25 cellular contexts compared by ENCODE assay signal in genomic region chr10:34171957-34172527, GRCh38.
A peak's percentile ranks its signal among the peaks of the same experiment; 100 is the strongest.
DNase-seq lines count a peak whose midpoint lies in the region; ATAC-seq, FAIRE-seq and TF ChIP-seq lines count a peak whose summit lies in the region.
"Had no signal": no experiment of that assay in that cellular context is flagged by ENCODE, and none has a peak within 500 bp of the region (broad histone marks: within the 10 kb centered on the region; RNA-seq: fewer than 3 reads in every experiment).

No MANE protein-coding gene starts in this region.

- no peaks in the 10 kb centered on the region for H3K9me3 Mint-ChIP-seq in HFFc6
- H3K9me3 Mint-ChIP-seq in activated T-helper 17 cell treated with anti-CD3 and anti-CD28 coated beads, Interleukin-2, amount 50 U/mL, for 72 hours = peaks cover 4% of the 10 kb centered on the region
- H3K9me3 Mint-ChIP-seq: stimulated activated effector memory CD8-positive, alpha-beta T cell treated with anti-CD3 and anti-CD28 coated beads, Interleukin-12 subunit alpha, Interleukin-12 subunit beta, amount 100 ng/mL, for 72 hours had no signal

- no peak overlapping the region for H3K27ac Mint-ChIP-seq in HFFc6
- H3K27ac Mint-ChIP-seq in activated T-helper 17 cell treated with anti-CD3 and anti-CD28 coated beads, Interleukin-2, amount 50 U/mL, for 72 hours = no peak overlapping the region
- H3K27ac Mint-ChIP-seq: activated CD4-positive, alpha-beta memory T cell treated with anti-CD3 and anti-CD28 coated beads, Interleukin-2, amount 10 ng/mL, durations not matched to agents 7 days and 5 days; B cell; neural progenitor cell; stimulated activated effector memory CD8-positive, alpha-beta T cell treated with anti-CD3 and anti-CD28 coated beads, Interleukin-12 subunit alpha, Interleukin-12 subunit beta, amount 100 ng/mL, for 72 hours had no signal

- H3K4me3 Mint-ChIP-seq in HFFc6 = no peak overlapping the region; the same call in 1 of the 2 replicates
- H3K4me3 Mint-ChIP-seq in activated T-helper 17 cell treated with anti-CD3 and anti-CD28 coated beads, Interleukin-2, amount 50 U/mL, for 72 hours = no peak overlapping the region
- H3K4me3 Mint-ChIP-seq: activated CD4-positive, alpha-beta memory T cell treated with anti-CD3 and anti-CD28 coated beads, Interleukin-2, amount 10 ng/mL, durations not matched to agents 7 days and 5 days; B cell; neural progenitor cell; stimulated activated effector memory CD8-positive, alpha-beta T cell treated with anti-CD3 and anti-CD28 coated beads, Interleukin-12 subunit alpha, Interleukin-12 subunit beta, amount 100 ng/mL, for 72 hours had no signal

- H3K36me3 Mint-ChIP-seq in HFFc6 (ENCODE audit: low read depth) = no peaks in the 10 kb centered on the region
- H3K36me3 Mint-ChIP-seq in activated T-helper 17 cell treated with anti-CD3 and anti-CD28 coated beads, Interleukin-2, amount 50 U/mL, for 72 hours (ENCODE audit: low read depth) = no peaks in the 10 kb centered on the region
- H3K36me3 Mint-ChIP-seq: stimulated activated effector memory CD8-positive, alpha-beta T cell treated with anti-CD3 and anti-CD28 coated beads, Interleukin-12 subunit alpha, Interleukin-12 subunit beta, amount 100 ng/mL, for 72 hours had no signal

- no peaks in the 10 kb centered on the region for H3K36me3 ChIP-seq in esophagus muscularis mucosa
- H3K36me3 ChIP-seq: cardiac muscle cell, MG63, neural progenitor cell had no signal

- H3K4me3 ChIP-seq in AG10803 (ENCODE audit: low read length) = no peak overlapping the region
- no peak overlapping the region for H3K4me3 ChIP-seq in cardiac fibroblast (replicated peaks in 1 of 2; ENCODE audit: low read depth in 2 of 2, low read length in 2 of 2)
- no peak overlapping the region for H3K4me3 ChIP-seq in esophagus muscularis mucosa
- H3K4me3 ChIP-seq: cardiac muscle cell, lung, MG63, neural progenitor cell, skin epidermis, testis had no signal

- peaks cover 0 to 24% (median 2%) of the 10 kb centered on the region in 4 donors for H3K4me1 ChIP-seq in esophagus muscularis mucosa
- H3K4me1 ChIP-seq: testis had no signal

- WGBS in esophagus muscularis mucosa = 64% methylated on average over 4 of the region's 4 CpGs

- intact Hi-C loops in esophagus muscularis mucosa (cut with DNase I) = no loop called here

- no peaks in the 10 kb centered on the region for H3K9me3 ChIP-seq in esophagus muscularis mucosa
- H3K9me3 ChIP-seq: MG63, testis had no signal

- ATAC-seq in activated T-helper 17 cell treated with anti-CD3 and anti-CD28 coated beads, Interleukin-2, amount 50 U/mL, for 72 hours (replicated peaks) = no peak
- ATAC-seq: stimulated activated effector memory CD8-positive, alpha-beta T cell treated with anti-CD3 and anti-CD28 coated beads, Interleukin-12 subunit alpha, Interleukin-12 subunit beta, amount 100 ng/mL, for 72 hours had no signal

- H3K27ac ChIP-seq in esophagus muscularis mucosa (replicated peaks in 1 of 4) = no peak overlapping the region
- H3K27ac ChIP-seq: cardiac muscle cell, neural progenitor cell, testis had no signal

- DNase-seq in AG10803 (ENCODE audit: low read depth) (peak; percentile 95), HFFc6 (peak; percentile 60), cardiac fibroblast (ENCODE audit: low read depth in 2 of 2) (peak; percentile 25 to 41), renal cortical epithelial cell (ENCODE audit: low read depth) (peak; percentile 45), OCI-M2 (lab: John Stamatoyannopoulos, UW; ENCODE audit: unreplicated experiment) (no peak), esophagus muscularis mucosa (ENCODE audit: extremely low spot score) (no peak), GM12892 (ENCODE audit: insufficient read length) (no peak)
- DNase-seq: activated CD4-positive, alpha-beta memory T cell treated with anti-CD3 and anti-CD28 coated beads, Interleukin-2, amount 10 ng/mL, durations not matched to agents 7 days and 5 days; activated gamma-delta T cell treated with Interleukin-2 at 50 U/mL for 16 hours; cortex of kidney; foreskin melanocyte; hypothalamus; kidney; MG63; NCI-H1436 treated with DMSO at 0.1 percent for 48 hours; NCI-H526; stimulated activated CD4-positive, alpha-beta T cell treated with anti-CD3 and anti-CD28 coated beads, Interleukin-1b, Interleukin-23, amount 100 ng/mL, for 48 hours; testis had no signal

- H3K27me3 ChIP-seq in esophagus muscularis mucosa = no peaks in the 10 kb centered on the region
- H3K27me3 ChIP-seq: cardiac muscle cell, MG63, neural progenitor cell, testis had no signal

- H3K27me3 Mint-ChIP-seq in HFFc6 (ENCODE audit: insufficient read depth) = peaks cover 2% of the 10 kb centered on the region
- H3K27me3 Mint-ChIP-seq in activated T-helper 17 cell treated with anti-CD3 and anti-CD28 coated beads, Interleukin-2, amount 50 U/mL, for 72 hours = peaks cover 25% of the 10 kb centered on the region
- H3K27me3 Mint-ChIP-seq: B cell had no signal

- peaks cover 29% of the 10 kb centered on the region for H3K4me1 Mint-ChIP-seq in HFFc6 (ENCODE audit: low read depth)
- H3K4me1 Mint-ChIP-seq in activated T-helper 17 cell treated with anti-CD3 and anti-CD28 coated beads, Interleukin-2, amount 50 U/mL, for 72 hours = no peaks in the 10 kb centered on the region
- H3K4me1 Mint-ChIP-seq: activated CD4-positive, alpha-beta memory T cell treated with anti-CD3 and anti-CD28 coated beads, Interleukin-2, amount 10 ng/mL, durations not matched to agents 7 days and 5 days; B cell; stimulated activated effector memory CD8-positive, alpha-beta T cell treated with anti-CD3 and anti-CD28 coated beads, Interleukin-12 subunit alpha, Interleukin-12 subunit beta, amount 100 ng/mL, for 72 hours had no signal

- FAIRE-seq in GM12892 (lab: Jason Lieb, UNC) = no peak
- FAIRE-seq: kidney had no signal

- TF ChIP-seq POLR2A in esophagus muscularis mucosa (IDR thresholded peaks at IDR 0.05; ENCODE audit: low read depth) (no peak), GM12892 (IDR thresholded peaks at IDR 0.05; ENCODE audit: low read depth, low read length) (no peak)

- no peak for TF ChIP-seq EP300 in esophagus muscularis mucosa (IDR thresholded peaks at IDR 0.05)

- TF ChIP-seq CTCF in AG10803 (conservative IDR thresholded peaks at IDR 0.05; ENCODE audit: low read length) (no peak), HFFc6 (IDR thresholded peaks at IDR 0.05) (no peak), cardiac fibroblast (IDR thresholded peaks at IDR 0.05; ENCODE audit: low read depth, low read length) (no peak), esophagus muscularis mucosa (IDR thresholded peaks at IDR 0.05) (no peak)

Comparison
In these comparisons a context has a peak if more than half of its experiments do, and no peak if none do; other contexts are left out.
1. DNase-seq: peak in AG10803 (single experiment), HFFc6 (single experiment), cardiac fibroblast (2 of 2) and renal cortical epithelial cell (single experiment); none in OCI-M2 (single experiment), esophagus muscularis mucosa (single experiment) and GM12892 (single experiment).